Comparison of ENCODE assay signal across 20 cellular contexts in genomic region chr10:112026438-112026837, GRCh38.
DNase-seq lines count a peak whose midpoint lies in the region; ATAC-seq and TF ChIP-seq lines count a peak whose summit lies in the region.
"Had no signal": no experiment of that assay in that cellular context is flagged by ENCODE, and none has a peak within 500 bp of the region (broad histone marks: within the 10 kb centered on the region; RNA-seq: fewer than 3 reads in every experiment).

No MANE protein-coding gene starts in this region.

- intact Hi-C loops in ascending aorta (cut with DNase I), result no loop called here

- POLR2A ChIA-PET in HEK293T (lab: Yijun Ruan, JAX), result no interaction called here

- peak; percentile 62 for ATAC-seq in left lobe of liver
- no peak for ATAC-seq in HG02759 (IDR thresholded peaks at IDR 0.05; ENCODE audit: unreplicated experiment)
- ATAC-seq: heart right ventricle, mucosa of descending colon had no signal

- H3K9me3 ChIP-seq in BE2C, result no peaks in the 10 kb centered on the region
- peaks cover 0 to 6% of the 10 kb centered on the region in 2 donors for H3K9me3 ChIP-seq in ascending aorta
- H3K9me3 ChIP-seq: suprapubic skin had no signal

- TF ChIP-seq CTCF in BE2C (IDR thresholded peaks at IDR 0.05; ENCODE audit: low read depth, low read length), result peak; percentile 35
- TF ChIP-seq CTCF in VCaP (conservative IDR thresholded peaks at IDR 0.05), result peak; percentile 70
- no peak for TF ChIP-seq CTCF in ascending aorta (IDR thresholded peaks at IDR 0.05)

- no peaks in the 10 kb centered on the region for H3K36me3 ChIP-seq in BE2C
- H3K36me3 ChIP-seq in ascending aorta, result no peaks in the 10 kb centered on the region
- H3K36me3 ChIP-seq: esophagus squamous epithelium, heart right ventricle, sigmoid colon, suprapubic skin had no signal

- DNase-seq in BE2C, result no peak
- peak; percentile 37 for DNase-seq in HEK293T (ENCODE audit: extremely low spot score)
- no peak for DNase-seq in left lobe of liver (ENCODE audit: low spot score)
- DNase-seq in amygdala (lab: John Stamatoyannopoulos, UW), result no peak
- no peak for DNase-seq in ascending aorta (ENCODE audit: low spot score in 2 of 2)
- DNase-seq in putamen (ENCODE audit: low spot score), result no peak
- DNase-seq: activated CD4-positive, alpha-beta T cell treated with anti-CD3 and anti-CD28 coated beads, Interleukin-2, amount 50 U/mL, for 4 hours; activated naive CD4-positive, alpha-beta T cell treated with anti-CD3 and anti-CD28 coated beads, Interleukin-2, amount 50 U/mL, for 16 hours; activated T-cell treated with anti-CD3 and anti-CD28 coated beads, Interleukin-2, amount 50 U/mL, for 1 hour; esophagus squamous epithelium; heart right ventricle; KG1; mucosa of descending colon; NCI-H1436 treated with DMSO at 0.1 percent for 48 hours; NCI-H446 treated with DMSO at 0.1 percent for 48 hours; sigmoid colon; stimulated activated CD4-positive, alpha-beta T cell treated with anti-CD3 and anti-CD28 coated beads, Interleukin-4, amount 100 ng/mL, for 1 hour had no signal

- no peaks in the 10 kb centered on the region for H3K27me3 ChIP-seq in BE2C
- H3K27me3 ChIP-seq in ascending aorta, result no peaks in the 10 kb centered on the region
- H3K27me3 ChIP-seq: esophagus squamous epithelium, heart right ventricle, sigmoid colon, suprapubic skin had no signal

- H3K4me1 ChIP-seq in BE2C, result no peaks in the 10 kb centered on the region
- no peaks in the 10 kb centered on the region for H3K4me1 ChIP-seq in ascending aorta
- H3K4me1 ChIP-seq: esophagus squamous epithelium, heart right ventricle, sigmoid colon, suprapubic skin had no signal

- CTCF ChIA-PET in HEK293T (lab: Yijun Ruan, JAX), result interaction anchor here (0.6 kb wide), 1 partner anchor 111 kb away, joined by 3 read pairs; no protein-coding TSS in a partner anchor

- H3K27ac ChIP-seq in VCaP (no peak overlapping the region), ascending aorta (no peak overlapping the region)
- H3K27ac ChIP-seq: esophagus squamous epithelium, heart right ventricle, sigmoid colon, suprapubic skin had no signal

- H3K4me3 ChIP-seq in BE2C (ENCODE audit: low read depth, low read length) (no peak overlapping the region), ascending aorta (no peak overlapping the region)
- H3K4me3 ChIP-seq: esophagus squamous epithelium, heart right ventricle, mucosa of descending colon, sigmoid colon, suprapubic skin had no signal

TF ChIP-seq in HEK293T, 16 proteins besides CTCF, POLR2A, EP300 and RAD21:
- TF ChIP-seq FOXA1 (IDR thresholded peaks at IDR 0.05), result no peak
- no peak for TF ChIP-seq SP1 (IDR thresholded peaks at IDR 0.05)
- TF ChIP-seq HDGF (IDR thresholded peaks at IDR 0.05; ENCODE audit: borderline replicate concordance), result no peak
- TF ChIP-seq FOXM1 (IDR thresholded peaks at IDR 0.05; ENCODE audit: borderline replicate concordance), result no peak
- TF ChIP-seq NFRKB (IDR thresholded peaks at IDR 0.05), result no peak
- no peak for TF ChIP-seq SUZ12 (IDR thresholded peaks at IDR 0.05)
- TF ChIP-seq, protein P1, sequence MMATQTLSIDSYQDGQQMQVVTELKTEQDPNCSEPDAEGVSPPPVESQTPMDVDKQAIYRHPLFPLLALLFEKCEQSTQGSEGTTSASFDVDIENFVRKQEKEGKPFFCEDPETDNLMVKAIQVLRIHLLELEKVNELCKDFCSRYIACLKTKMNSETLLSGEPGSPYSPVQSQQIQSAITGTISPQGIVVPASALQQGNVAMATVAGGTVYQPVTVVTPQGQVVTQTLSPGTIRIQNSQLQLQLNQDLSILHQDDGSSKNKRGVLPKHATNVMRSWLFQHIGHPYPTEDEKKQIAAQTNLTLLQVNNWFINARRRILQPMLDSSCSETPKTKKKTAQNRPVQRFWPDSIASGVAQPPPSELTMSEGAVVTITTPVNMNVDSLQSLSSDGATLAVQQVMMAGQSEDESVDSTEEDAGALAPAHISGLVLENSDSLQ (IDR thresholded peaks at IDR 0.05), result no peak
- no peak for TF ChIP-seq ZNF384 (IDR thresholded peaks at IDR 0.05)

Comparison
In these comparisons a context has a peak if more than half of its experiments do, and no peak if none do; other contexts are left out.
1. CTCF ChIP-seq: peak in BE2C (single experiment) and VCaP (single experiment); none in ascending aorta (0 of 3).